Comparison of ENCODE assay signal across 1 cellular context in the genomic region with DNA sequence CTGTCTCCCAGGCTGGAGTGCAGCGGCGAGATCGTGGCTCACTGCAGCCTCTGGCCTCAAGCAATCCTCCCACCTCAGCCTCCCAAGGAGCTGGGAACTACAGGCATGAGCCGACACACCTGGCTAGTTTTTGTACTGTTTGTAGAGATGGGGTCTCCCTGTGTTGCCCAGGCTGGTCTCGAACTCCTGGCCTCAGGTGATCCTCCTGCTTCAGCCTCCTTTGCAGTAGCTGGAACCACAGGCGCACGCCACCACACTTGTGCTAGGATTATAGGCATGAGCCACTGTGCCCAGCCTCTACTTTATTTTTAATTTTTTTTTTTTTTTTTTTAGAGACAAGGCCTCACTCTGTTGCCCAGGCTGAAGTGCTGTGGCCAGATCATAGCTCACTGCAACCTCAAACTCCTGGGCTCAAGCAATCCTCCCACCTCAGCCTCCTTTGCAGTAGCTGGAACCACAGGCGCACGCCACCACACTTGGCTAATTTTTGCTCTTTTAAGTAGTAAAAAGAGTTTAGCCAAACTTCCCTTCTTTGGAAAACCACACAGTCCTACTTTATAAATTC.
TF ChIP-seq lines count a peak whose summit lies in the region.

No MANE protein-coding gene starts in this region.

TF ChIP-seq in HepG2, 621 proteins besides CTCF, POLR2A, EP300 and RAD21 (continued from another document and continues in another):
- TF ChIP-seq, protein P1, sequence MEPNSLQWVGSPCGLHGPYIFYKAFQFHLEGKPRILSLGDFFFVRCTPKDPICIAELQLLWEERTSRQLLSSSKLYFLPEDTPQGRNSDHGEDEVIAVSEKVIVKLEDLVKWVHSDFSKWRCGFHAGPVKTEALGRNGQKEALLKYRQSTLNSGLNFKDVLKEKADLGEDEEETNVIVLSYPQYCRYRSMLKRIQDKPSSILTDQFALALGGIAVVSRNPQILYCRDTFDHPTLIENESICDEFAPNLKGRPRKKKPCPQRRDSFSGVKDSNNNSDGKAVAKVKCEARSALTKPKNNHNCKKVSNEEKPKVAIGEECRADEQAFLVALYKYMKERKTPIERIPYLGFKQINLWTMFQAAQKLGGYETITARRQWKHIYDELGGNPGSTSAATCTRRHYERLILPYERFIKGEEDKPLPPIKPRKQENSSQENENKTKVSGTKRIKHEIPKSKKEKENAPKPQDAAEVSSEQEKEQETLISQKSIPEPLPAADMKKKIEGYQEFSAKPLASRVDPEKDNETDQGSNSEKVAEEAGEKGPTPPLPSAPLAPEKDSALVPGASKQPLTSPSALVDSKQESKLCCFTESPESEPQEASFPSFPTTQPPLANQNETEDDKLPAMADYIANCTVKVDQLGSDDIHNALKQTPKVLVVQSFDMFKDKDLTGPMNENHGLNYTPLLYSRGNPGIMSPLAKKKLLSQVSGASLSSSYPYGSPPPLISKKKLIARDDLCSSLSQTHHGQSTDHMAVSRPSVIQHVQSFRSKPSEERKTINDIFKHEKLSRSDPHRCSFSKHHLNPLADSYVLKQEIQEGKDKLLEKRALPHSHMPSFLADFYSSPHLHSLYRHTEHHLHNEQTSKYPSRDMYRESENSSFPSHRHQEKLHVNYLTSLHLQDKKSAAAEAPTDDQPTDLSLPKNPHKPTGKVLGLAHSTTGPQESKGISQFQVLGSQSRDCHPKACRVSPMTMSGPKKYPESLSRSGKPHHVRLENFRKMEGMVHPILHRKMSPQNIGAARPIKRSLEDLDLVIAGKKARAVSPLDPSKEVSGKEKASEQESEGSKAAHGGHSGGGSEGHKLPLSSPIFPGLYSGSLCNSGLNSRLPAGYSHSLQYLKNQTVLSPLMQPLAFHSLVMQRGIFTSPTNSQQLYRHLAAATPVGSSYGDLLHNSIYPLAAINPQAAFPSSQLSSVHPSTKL (CRISPR knock-in tag; IDR thresholded peaks at IDR 0.05), result no peak
- TF ChIP-seq, protein P2, sequence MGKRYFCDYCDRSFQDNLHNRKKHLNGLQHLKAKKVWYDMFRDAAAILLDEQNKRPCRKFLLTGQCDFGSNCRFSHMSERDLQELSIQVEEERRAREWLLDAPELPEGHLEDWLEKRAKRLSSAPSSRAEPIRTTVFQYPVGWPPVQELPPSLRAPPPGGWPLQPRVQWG (CRISPR knock-in tag; IDR thresholded peaks at IDR 0.05; ENCODE audit: borderline replicate concordance, low read depth), result no peak
- TF ChIP-seq ZNF468 (CRISPR knock-in tag; IDR thresholded peaks at IDR 0.05), result no peak
- no peak for TF ChIP-seq RELA (CRISPR knock-in tag; IDR thresholded peaks at IDR 0.05)
- TF ChIP-seq, protein P3, sequence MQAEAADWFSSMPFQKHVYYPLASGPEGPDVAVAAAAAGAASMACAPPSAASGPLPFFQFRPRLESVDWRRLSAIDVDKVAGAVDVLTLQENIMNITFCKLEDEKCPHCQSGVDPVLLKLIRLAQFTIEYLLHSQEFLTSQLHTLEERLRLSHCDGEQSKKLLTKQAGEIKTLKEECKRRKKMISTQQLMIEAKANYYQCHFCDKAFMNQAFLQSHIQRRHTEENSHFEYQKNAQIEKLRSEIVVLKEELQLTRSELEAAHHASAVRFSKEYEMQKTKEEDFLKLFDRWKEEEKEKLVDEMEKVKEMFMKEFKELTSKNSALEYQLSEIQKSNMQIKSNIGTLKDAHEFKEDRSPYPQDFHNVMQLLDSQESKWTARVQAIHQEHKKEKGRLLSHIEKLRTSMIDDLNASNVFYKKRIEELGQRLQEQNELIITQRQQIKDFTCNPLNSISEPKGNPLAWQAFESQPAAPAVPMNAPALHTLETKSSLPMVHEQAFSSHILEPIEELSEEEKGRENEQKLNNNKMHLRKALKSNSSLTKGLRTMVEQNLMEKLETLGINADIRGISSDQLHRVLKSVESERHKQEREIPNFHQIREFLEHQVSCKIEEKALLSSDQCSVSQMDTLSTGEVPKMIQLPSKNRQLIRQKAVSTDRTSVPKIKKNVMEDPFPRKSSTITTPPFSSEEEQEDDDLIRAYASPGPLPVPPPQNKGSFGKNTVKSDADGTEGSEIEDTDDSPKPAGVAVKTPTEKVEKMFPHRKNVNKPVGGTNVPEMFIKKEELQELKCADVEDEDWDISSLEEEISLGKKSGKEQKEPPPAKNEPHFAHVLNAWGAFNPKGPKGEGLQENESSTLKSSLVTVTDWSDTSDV (CRISPR knock-in tag; IDR thresholded peaks at IDR 0.05), result no peak
- no peak for TF ChIP-seq ZNF350 (CRISPR knock-in tag; IDR thresholded peaks at IDR 0.05; ENCODE audit: borderline replicate concordance, low read depth)
- TF ChIP-seq YY1 (IDR thresholded peaks at IDR 0.05; ENCODE audit: insufficient read depth, insufficient replicate concordance, low read depth, low read length), result no peak
- TF ChIP-seq BRCA1 (CRISPR knock-in tag; IDR thresholded peaks at IDR 0.05), result no peak
- no peak for TF ChIP-seq KDM4B (CRISPR knock-in tag; IDR thresholded peaks at IDR 0.05)
- no peak for TF ChIP-seq ZZZ3 (CRISPR knock-in tag; IDR thresholded peaks at IDR 0.05; ENCODE audit: borderline replicate concordance)
- no peak for TF ChIP-seq NONO (IDR thresholded peaks at IDR 0.05)
- TF ChIP-seq NONO (CRISPR knock-in tag; conservative IDR thresholded peaks at IDR 0.05), result no peak
- no peak for TF ChIP-seq ZNF850 (CRISPR knock-in tag; conservative IDR thresholded peaks at IDR 0.05)
- TF ChIP-seq ZBTB20 (CRISPR knock-in tag; IDR thresholded peaks at IDR 0.05; ENCODE audit: borderline replicate concordance, low read depth), result no peak
- TF ChIP-seq ZFP41 (CRISPR knock-in tag; IDR thresholded peaks at IDR 0.05; ENCODE audit: borderline replicate concordance), result no peak
- 0 out of 2 replicates have a peak, but pooled peaks have one; percentile 45 for TF ChIP-seq PAX8 (CRISPR knock-in tag; IDR thresholded peaks at IDR 0.05; ENCODE audit: borderline replicate concordance)
- TF ChIP-seq, protein P4, sequence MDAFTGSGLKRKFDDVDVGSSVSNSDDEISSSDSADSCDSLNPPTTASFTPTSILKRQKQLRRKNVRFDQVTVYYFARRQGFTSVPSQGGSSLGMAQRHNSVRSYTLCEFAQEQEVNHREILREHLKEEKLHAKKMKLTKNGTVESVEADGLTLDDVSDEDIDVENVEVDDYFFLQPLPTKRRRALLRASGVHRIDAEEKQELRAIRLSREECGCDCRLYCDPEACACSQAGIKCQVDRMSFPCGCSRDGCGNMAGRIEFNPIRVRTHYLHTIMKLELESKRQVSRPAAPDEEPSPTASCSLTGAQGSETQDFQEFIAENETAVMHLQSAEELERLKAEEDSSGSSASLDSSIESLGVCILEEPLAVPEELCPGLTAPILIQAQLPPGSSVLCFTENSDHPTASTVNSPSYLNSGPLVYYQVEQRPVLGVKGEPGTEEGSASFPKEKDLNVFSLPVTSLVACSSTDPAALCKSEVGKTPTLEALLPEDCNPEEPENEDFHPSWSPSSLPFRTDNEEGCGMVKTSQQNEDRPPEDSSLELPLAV (CRISPR knock-in tag; conservative IDR thresholded peaks at IDR 0.05; ENCODE audit: low read depth), result no peak
- peak; percentile 73 for TF ChIP-seq PTBP1 (IDR thresholded peaks at IDR 0.05; ENCODE audit: low read depth, low read length, poor library complexity, severe bottlenecking)
- TF ChIP-seq, protein P5, sequence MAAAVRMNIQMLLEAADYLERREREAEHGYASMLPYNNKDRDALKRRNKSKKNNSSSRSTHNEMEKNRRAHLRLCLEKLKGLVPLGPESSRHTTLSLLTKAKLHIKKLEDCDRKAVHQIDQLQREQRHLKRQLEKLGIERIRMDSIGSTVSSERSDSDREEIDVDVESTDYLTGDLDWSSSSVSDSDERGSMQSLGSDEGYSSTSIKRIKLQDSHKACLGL (CRISPR knock-in tag; IDR thresholded peaks at IDR 0.05), result no peak
- no peak for TF ChIP-seq ZNF563 (CRISPR knock-in tag; IDR thresholded peaks at IDR 0.05)
- TF ChIP-seq, protein P6, sequence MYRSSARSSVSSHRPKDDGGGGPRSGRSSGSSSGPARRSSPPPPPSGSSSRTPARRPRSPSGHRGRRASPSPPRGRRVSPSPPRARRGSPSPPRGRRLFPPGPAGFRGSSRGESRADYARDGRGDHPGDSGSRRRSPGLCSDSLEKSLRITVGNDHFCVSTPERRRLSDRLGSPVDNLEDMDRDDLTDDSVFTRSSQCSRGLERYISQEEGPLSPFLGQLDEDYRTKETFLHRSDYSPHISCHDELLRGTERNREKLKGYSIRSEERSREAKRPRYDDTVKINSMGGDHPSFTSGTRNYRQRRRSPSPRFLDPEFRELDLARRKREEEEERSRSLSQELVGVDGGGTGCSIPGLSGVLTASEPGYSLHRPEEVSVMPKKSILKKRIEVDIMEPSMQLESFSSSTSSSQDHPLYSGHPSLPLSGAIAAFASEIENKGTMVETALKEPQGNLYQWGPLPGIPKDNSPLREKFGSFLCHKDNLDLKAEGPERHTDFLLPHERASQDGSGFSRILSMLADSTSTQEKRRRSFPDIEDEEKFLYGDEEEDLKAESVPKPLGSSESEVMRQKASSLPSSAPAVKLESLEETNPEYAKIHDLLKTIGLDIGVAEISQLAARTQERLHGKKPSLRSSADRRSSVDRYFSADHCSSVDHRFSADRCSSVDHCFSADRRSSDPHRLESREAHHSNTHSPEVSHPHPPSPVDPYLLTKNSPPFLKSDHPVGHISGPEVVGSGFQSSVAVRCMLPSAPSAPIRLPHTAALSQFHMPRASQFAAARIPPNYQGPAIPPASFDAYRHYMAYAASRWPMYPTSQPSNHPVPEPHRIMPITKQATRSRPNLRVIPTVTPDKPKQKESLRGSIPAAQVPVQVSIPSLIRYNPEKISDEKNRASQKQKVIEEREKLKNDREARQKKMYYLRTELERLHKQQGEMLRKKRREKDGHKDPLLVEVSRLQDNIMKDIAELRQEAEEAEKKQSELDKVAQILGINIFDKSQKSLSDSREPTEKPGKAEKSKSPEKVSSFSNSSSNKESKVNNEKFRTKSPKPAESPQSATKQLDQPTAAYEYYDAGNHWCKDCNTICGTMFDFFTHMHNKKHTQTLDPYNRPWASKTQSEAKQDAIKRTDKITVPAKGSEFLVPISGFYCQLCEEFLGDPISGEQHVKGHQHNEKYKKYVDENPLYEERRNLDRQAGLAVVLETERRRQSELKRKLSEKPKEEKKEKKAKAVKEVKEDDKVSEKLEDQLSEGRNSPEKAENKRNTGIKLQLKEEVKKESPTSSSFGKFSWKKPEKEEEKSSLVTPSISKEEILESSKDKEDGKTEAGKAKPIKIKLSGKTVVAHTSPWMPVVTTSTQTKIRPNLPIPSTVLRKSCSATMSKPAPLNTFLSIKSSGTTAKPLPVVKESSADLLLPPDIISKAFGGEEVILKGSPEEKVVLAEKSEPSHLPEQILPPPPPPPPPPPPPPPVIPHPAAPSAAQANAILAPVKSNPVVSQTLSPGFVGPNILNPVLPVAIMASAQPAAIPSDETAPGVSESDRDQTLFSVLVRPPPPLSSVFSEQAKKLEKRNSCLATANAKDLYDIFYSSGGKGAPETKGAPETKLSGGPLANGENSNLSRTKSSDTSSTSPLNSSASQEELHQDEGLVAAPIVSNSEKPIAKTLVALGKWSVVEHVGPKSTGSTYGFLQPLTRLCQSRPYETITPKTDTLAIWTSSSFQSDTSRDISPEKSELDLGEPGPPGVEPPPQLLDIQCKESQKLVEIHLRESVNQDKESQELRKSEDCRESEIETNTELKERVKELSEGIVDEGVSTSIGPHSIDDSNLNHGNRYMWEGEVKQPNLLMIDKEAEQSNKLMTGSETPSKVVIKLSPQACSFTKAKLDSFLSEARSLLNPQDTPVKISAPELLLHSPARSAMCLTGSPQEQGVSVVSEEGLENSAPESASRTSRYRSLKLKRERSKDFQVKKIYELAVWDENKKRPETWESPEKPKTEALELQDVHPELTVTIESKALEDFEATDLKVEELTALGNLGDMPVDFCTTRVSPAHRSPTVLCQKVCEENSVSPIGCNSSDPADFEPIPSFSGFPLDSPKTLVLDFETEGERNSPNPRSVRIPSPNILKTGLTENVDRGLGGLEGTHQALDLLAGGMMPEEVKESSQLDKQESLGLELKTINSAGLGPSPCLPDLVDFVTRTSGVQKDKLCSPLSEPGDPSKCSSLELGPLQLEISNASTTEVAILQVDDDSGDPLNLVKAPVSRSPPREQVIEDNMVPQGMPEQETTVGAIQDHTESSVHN (CRISPR knock-in tag; IDR thresholded peaks at IDR 0.05), result peak; percentile 40; the same call in 1 of the 2 replicates
- TF ChIP-seq KDM5A (IDR thresholded peaks at IDR 0.05; ENCODE audit: borderline replicate concordance, low read length), result no peak
- TF ChIP-seq, protein P7, sequence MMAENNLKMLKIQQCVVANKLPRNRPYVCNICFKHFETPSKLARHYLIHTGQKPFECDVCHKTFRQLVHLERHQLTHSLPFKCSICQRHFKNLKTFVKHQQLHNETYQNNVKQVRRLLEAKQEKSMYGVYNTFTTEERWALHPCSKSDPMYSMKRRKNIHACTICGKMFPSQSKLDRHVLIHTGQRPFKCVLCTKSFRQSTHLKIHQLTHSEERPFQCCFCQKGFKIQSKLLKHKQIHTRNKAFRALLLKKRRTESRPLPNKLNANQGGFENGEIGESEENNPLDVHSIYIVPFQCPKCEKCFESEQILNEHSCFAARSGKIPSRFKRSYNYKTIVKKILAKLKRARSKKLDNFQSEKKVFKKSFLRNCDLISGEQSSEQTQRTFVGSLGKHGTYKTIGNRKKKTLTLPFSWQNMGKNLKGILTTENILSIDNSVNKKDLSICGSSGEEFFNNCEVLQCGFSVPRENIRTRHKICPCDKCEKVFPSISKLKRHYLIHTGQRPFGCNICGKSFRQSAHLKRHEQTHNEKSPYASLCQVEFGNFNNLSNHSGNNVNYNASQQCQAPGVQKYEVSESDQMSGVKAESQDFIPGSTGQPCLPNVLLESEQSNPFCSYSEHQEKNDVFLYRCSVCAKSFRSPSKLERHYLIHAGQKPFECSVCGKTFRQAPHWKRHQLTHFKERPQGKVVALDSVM (CRISPR knock-in tag; IDR thresholded peaks at IDR 0.05), result peak; percentile 88
- TF ChIP-seq ZIK1 (CRISPR knock-in tag; IDR thresholded peaks at IDR 0.05; ENCODE audit: borderline replicate concordance, low read depth), result no peak
- no peak for TF ChIP-seq FOXM1 (CRISPR knock-in tag; IDR thresholded peaks at IDR 0.05)
- no peak; the same call in 1 of the 2 replicates for TF ChIP-seq POLR2AphosphoS2 (IDR thresholded peaks at IDR 0.05; ENCODE audit: low read depth, low read length)
- TF ChIP-seq MZF1 (CRISPR knock-in tag; IDR thresholded peaks at IDR 0.05; ENCODE audit: borderline replicate concordance), result no peak
- TF ChIP-seq, protein P8, sequence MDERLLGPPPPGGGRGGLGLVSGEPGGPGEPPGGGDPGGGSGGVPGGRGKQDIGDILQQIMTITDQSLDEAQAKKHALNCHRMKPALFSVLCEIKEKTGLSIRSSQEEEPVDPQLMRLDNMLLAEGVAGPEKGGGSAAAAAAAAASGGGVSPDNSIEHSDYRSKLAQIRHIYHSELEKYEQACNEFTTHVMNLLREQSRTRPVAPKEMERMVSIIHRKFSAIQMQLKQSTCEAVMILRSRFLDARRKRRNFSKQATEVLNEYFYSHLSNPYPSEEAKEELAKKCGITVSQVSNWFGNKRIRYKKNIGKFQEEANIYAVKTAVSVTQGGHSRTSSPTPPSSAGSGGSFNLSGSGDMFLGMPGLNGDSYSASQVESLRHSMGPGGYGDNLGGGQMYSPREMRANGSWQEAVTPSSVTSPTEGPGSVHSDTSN (CRISPR knock-in tag; IDR thresholded peaks at IDR 0.05), result no peak
- no peak for TF ChIP-seq CHCHD3 (CRISPR knock-in tag; IDR thresholded peaks at IDR 0.05)
- no peak for TF ChIP-seq CBX1 (IDR thresholded peaks at IDR 0.05; ENCODE audit: low read depth)
- TF ChIP-seq, protein P9, sequence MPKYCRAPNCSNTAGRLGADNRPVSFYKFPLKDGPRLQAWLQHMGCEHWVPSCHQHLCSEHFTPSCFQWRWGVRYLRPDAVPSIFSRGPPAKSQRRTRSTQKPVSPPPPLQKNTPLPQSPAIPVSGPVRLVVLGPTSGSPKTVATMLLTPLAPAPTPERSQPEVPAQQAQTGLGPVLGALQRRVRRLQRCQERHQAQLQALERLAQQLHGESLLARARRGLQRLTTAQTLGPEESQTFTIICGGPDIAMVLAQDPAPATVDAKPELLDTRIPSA (CRISPR knock-in tag; IDR thresholded peaks at IDR 0.05; ENCODE audit: borderline replicate concordance), result no peak
